ENCODE assay signal across 25 cellular contexts in the genomic region with DNA sequence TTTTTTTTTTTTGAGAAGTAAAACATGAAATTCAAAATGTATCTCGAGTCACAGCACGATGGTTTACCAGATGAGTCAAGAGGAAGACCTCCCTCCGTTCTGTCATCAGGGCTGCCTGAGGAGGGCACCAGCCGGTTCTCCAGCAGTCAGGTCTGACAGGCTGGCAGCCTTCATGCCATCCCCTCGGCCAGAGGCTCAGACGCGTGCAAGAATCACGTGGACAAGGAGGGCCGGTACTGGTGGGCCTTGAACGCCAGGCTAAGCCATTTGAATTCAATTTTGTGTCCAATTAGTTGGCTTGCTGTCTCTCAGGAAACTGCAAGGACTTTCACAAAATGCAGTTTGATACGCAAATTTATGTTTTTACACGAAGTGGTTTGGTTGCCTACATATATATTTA.
"Had no signal": no experiment of that assay in that cellular context is flagged by ENCODE, and none has a peak within 500 bp of the region (broad histone marks: within the 10 kb centered on the region; RNA-seq: fewer than 3 reads in every experiment).

No MANE protein-coding gene starts in this region.

- H3K9me3 ChIP-seq: gastrocnemius medialis, mucosa of descending colon, neutrophil, pancreas, prostate gland, right atrium auricular region, sigmoid colon, stomach, testis, tibial artery, upper lobe of left lung had no signal

- H3K27me3 ChIP-seq: gastrocnemius medialis, right atrium auricular region, testis, upper lobe of left lung had no signal

- DNase-seq: effector CD4-positive, alpha-beta T cell; foreskin fibroblast; gastrocnemius medialis; kidney; mucosa of descending colon; naive B cell; sigmoid colon; stimulated activated CD4-positive, alpha-beta T cell treated with anti-CD3 and anti-CD28 coated beads, Interleukin-2, amount 100 ng/mL, for 24 hours; stimulated activated CD4-positive, alpha-beta T cell treated with anti-CD3 and anti-CD28 coated beads, Interleukin-4, amount 100 ng/mL, for 24 hours; stimulated activated naive CD4-positive, alpha-beta T cell treated with Interleukin-2 at 50 U/mL for 16 hours; stomach; testis; upper lobe of left lung had no signal

- H3K4me1 ChIP-seq: gastrocnemius medialis, pancreas, prostate gland, right atrium auricular region, sigmoid colon, stomach, testis, tibial artery, upper lobe of left lung had no signal

- H3K4me3 ChIP-seq: dorsolateral prefrontal cortex, gastrocnemius medialis, lung, mucosa of descending colon, pancreas, prostate gland, right atrium auricular region, sigmoid colon, stomach, testis, tibial artery, upper lobe of left lung had no signal

- ATAC-seq: esophagus mucosa; gastrocnemius medialis; left lobe of liver; mucosa of descending colon; natural killer cell treated with Interleukin-12 subunit alpha and Interleukin-12 subunit beta and Interleukin-15 and Interleukin-18, amount 100 ng/mL, for 72 hours; pancreas; stimulated activated effector memory CD8-positive, alpha-beta T cell treated with anti-CD3 and anti-CD28 coated beads, Interleukin-12 subunit alpha, Interleukin-12 subunit beta, amount 100 ng/mL, for 72 hours had no signal

- H3K27ac ChIP-seq: dorsolateral prefrontal cortex, epithelial cell of prostate, gastrocnemius medialis, neutrophil, pancreas, prostate gland, right atrium auricular region, sigmoid colon, stomach, testis, tibial artery, upper lobe of left lung had no signal
